In the genomic region with DNA sequence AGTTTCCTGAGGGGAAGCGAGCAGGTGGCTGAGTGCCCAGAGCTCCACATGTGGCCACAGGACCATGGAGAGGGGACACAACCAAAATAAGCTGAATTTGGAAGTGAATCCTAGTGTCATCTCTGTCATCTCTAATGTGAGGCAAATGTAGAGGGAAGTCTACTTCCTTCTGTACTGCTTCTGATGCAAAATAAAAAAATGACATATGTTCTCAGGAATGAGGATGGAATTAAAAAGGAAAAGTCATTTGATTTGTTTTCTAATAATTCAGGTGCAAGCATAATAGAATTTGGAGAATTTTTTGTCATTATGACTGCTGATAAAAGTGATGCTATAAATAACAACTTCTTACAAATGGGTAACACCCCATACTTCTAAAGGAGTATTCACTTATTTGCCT, we compare ENCODE assay signal across 30 cellular contexts. TPM values are rescaled to one million over a fixed set of nuclear protein-coding genes. Genes with fewer than 3 reads are reported as not detected.
"Had no signal": no experiment of that assay in that cellular context is flagged by ENCODE, and none has a peak within 500 bp of the region (broad histone marks: within the 10 kb centered on the region; RNA-seq: fewer than 3 reads in every experiment).

No MANE protein-coding gene starts in this region.

- H3K36me3 Mint-ChIP-seq: activated naive CD8-positive, alpha-beta T cell treated with anti-CD3 and anti-CD28 coated beads for 36 hours; brain; mesothelial cell of epicardium; naive B cell had no signal

- ATAC-seq: activated CD4-positive, alpha-beta T cell treated with anti-CD3 and anti-CD28 coated beads for 36 hours; activated CD8-positive, alpha-beta T cell treated with anti-CD3 and anti-CD28 coated beads, Interleukin-2, amount 10 ng/mL, durations not matched to agents 7 days and 5 days; effector memory CD8-positive, alpha-beta T cell; gastroesophageal sphincter; left colon; right cardiac atrium had no signal

- H3K4me1 ChIP-seq: ascending aorta, gastroesophageal sphincter, parathyroid adenoma, spleen, suprapubic skin, tibial artery had no signal

- H3K9me3 ChIP-seq: ascending aorta, gastroesophageal sphincter, spleen, suprapubic skin, tibial artery had no signal

- H3K4me1 Mint-ChIP-seq: brain, naive B cell had no signal

- H3K4me3 ChIP-seq: ascending aorta, gastroesophageal sphincter, hepatocyte, spleen, suprapubic skin, tibial artery had no signal

- H3K4me3 Mint-ChIP-seq: activated CD4-positive, alpha-beta T cell treated with anti-CD3 and anti-CD28 coated beads for 36 hours; activated CD8-positive, alpha-beta T cell treated with anti-CD3 and anti-CD28 coated beads, Interleukin-2, amount 10 ng/mL, durations not matched to agents 7 days and 5 days; activated naive CD4-positive, alpha-beta T cell treated with anti-CD3 and anti-CD28 coated beads for 36 hours; activated naive CD8-positive, alpha-beta T cell treated with anti-CD3 and anti-CD28 coated beads for 36 hours; brain; effector memory CD8-positive, alpha-beta T cell; mesothelial cell of epicardium; naive B cell; T-helper 2 cell treated with Interferon-gamma antibody and Interleukin-4, amounts not matched to agents 5 μg/mL and 100 μg/mL, for 36 hours had no signal

- H3K27ac ChIP-seq: ascending aorta, gastroesophageal sphincter, hepatocyte, parathyroid adenoma, spleen, suprapubic skin, tibial artery had no signal

- H3K27ac Mint-ChIP-seq: activated CD4-positive, alpha-beta T cell treated with anti-CD3 and anti-CD28 coated beads for 36 hours; activated CD8-positive, alpha-beta T cell treated with anti-CD3 and anti-CD28 coated beads, Interleukin-2, amount 10 ng/mL, durations not matched to agents 7 days and 5 days; activated naive CD4-positive, alpha-beta T cell treated with anti-CD3 and anti-CD28 coated beads for 36 hours; activated naive CD8-positive, alpha-beta T cell treated with anti-CD3 and anti-CD28 coated beads for 36 hours; brain; effector memory CD8-positive, alpha-beta T cell; mesothelial cell of epicardium; naive B cell; T-helper 2 cell treated with Interferon-gamma antibody and Interleukin-4, amounts not matched to agents 5 μg/mL and 100 μg/mL, for 36 hours had no signal

- H3K36me3 ChIP-seq: ascending aorta, gastroesophageal sphincter, spleen, suprapubic skin, tibial artery had no signal

- H3K9me3 Mint-ChIP-seq: activated naive CD4-positive, alpha-beta T cell treated with anti-CD3 and anti-CD28 coated beads for 36 hours; activated naive CD8-positive, alpha-beta T cell treated with anti-CD3 and anti-CD28 coated beads for 36 hours; effector memory CD8-positive, alpha-beta T cell had no signal

- H3K27me3 Mint-ChIP-seq: activated naive CD8-positive, alpha-beta T cell treated with anti-CD3 and anti-CD28 coated beads for 36 hours; brain; effector memory CD8-positive, alpha-beta T cell had no signal

- DNase-seq: activated CD4-positive, alpha-beta T cell treated with anti-CD3 and anti-CD28 coated beads for 36 hours; activated CD4-positive, CD25-positive, alpha-beta regulatory T cell; activated CD8-positive, alpha-beta T cell treated with anti-CD3 and anti-CD28 coated beads, Interleukin-2, amount 10 ng/mL, durations not matched to agents 7 days and 5 days; activated effector memory CD4-positive, alpha-beta T cell treated with anti-CD3 and anti-CD28 coated beads, Interleukin-2, amount 50 U/mL, for 16 hours; activated naive CD4-positive, alpha-beta T cell treated with anti-CD3 and anti-CD28 coated beads for 36 hours; activated naive CD8-positive, alpha-beta T cell treated with anti-CD3 and anti-CD28 coated beads for 36 hours; activated T-cell treated with anti-CD3 and anti-CD28 coated beads for 4 hours; caudate nucleus; cortex of kidney; effector memory CD8-positive, alpha-beta T cell; left colon; naive B cell; right cardiac atrium; spleen; stimulated activated naive CD4-positive, alpha-beta T cell; tibial artery had no signal

RNA-seq across cellular contexts. Expression of gene POU1F1, which starts 59.5 kb away (rescaled TPM):
- total RNA-seq: activated CD4-positive, alpha-beta T cell treated with anti-CD3 and anti-CD28 coated beads for 36 hours; activated CD8-positive, alpha-beta T cell treated with anti-CD3 and anti-CD28 coated beads, Interleukin-2, amount 10 ng/mL, durations not matched to agents 7 days and 5 days; activated naive CD4-positive, alpha-beta T cell treated with anti-CD3 and anti-CD28 coated beads for 36 hours; activated naive CD8-positive, alpha-beta T cell treated with anti-CD3 and anti-CD28 coated beads for 36 hours; ascending aorta; chondrocyte; fibroblast of lung; fibroblast of villous mesenchyme; gastroesophageal sphincter; hepatocyte; left colon; liver; mesothelial cell of epicardium; pulmonary artery endothelial cell; right cardiac atrium; spleen; suprapubic skin; ureter had no signal
